ENCODE assay signal across 28 cellular contexts in the genomic region with DNA sequence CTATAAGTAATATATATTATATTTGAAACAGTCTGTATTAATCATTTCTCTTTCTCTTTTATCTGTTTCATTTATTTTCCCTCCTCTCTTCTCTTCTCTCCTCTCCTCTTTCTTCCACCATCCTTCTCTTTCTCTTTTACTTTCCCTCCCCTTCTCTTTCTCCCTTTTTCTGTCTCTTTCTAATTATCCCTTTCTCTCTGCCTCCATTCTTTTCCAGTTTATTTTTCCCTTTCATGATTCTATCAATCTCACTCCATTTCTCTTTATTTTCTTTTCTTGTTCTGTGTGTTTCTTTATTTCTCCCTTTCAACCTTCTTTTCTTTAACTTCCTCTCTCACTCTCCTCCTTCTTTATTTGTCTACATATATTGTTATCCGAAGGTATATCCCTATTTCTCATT.
"Had no signal": no experiment of that assay in that cellular context is flagged by ENCODE, and none has a peak within 500 bp of the region (broad histone marks: within the 10 kb centered on the region; RNA-seq: fewer than 3 reads in every experiment).

No MANE protein-coding gene starts in this region.

- H3K9me3 Mint-ChIP-seq: stimulated activated naive B cell treated with anti-CD40 and anti-IgM and Interleukin-4, amounts not matched to agents 10 μg/mL and 1 μg/mL and 100 μg/mL, for 72 hours; stimulated activated naive CD8-positive, alpha-beta T cell treated with anti-CD3 and anti-CD28 coated beads, Interleukin-15, amount 100 ng/mL, for 72 hours; stimulated activated naive CD8-positive, alpha-beta T cell treated with anti-CD3 and anti-CD28 coated beads, Interleukin-15, Interleukin-2, amounts not matched to agents 100 ng/mL and 50 ng/mL, for 24 hours; type B pancreatic cell had no signal

- H3K4me3 Mint-ChIP-seq: stimulated activated effector memory CD8-positive, alpha-beta T cell treated with anti-CD3 and anti-CD28 coated beads, Interleukin-12 subunit alpha, Interleukin-12 subunit beta, amount 100 ng/mL, for 72 hours; stimulated activated memory B cell treated with anti-CD40 and anti-IgM and Interleukin-4, amounts not matched to agents 10 μg/mL and 1 μg/mL and 100 μg/mL, for 72 hours; stimulated activated naive B cell treated with anti-CD40 and anti-IgM and Interleukin-4, amounts not matched to agents 10 μg/mL and 1 μg/mL and 100 μg/mL, for 72 hours; stimulated activated naive CD8-positive, alpha-beta T cell treated with anti-CD3 and anti-CD28 coated beads, Interleukin-15, amount 100 ng/mL, for 72 hours; stimulated activated naive CD8-positive, alpha-beta T cell treated with anti-CD3 and anti-CD28 coated beads, Interleukin-15, Interleukin-2, amounts not matched to agents 100 ng/mL and 50 ng/mL, for 24 hours; type B pancreatic cell had no signal

- DNase-seq: stimulated activated CD4-positive, alpha-beta T cell treated with anti-CD3 and anti-CD28 coated beads, Interleukin-2, amount 100 ng/mL, for 48 hours; stimulated activated CD4-positive, alpha-beta T cell treated with anti-CD3 and anti-CD28 coated beads, Interleukin-4, amount 100 ng/mL, for 1 hour; stimulated activated CD4-positive, alpha-beta T cell treated with anti-CD3 and anti-CD28 coated beads, Interleukin-4, amount 100 ng/mL, for 24 hours; stimulated activated CD4-positive, alpha-beta T cell treated with anti-CD3 and anti-CD28 coated beads, Interleukin-4, amount 100 ng/mL, for 4 hours; stimulated activated CD8-positive, alpha-beta memory T cell treated with anti-CD3 and anti-CD28 coated beads, Interleukin-4, amount 100 ng/mL, for 48 hours; stimulated activated naive B cell treated with anti-CD40 and anti-IgM and Interleukin-4, amounts not matched to agents 10 μg/mL and 1 μg/mL and 100 μg/mL, for 72 hours; stimulated activated naive CD4-positive, alpha-beta T cell; stimulated activated naive CD4-positive, alpha-beta T cell treated with Interleukin-2 at 50 U/mL for 16 hours; stimulated activated naive CD8-positive, alpha-beta T cell treated with anti-CD3 and anti-CD28 coated beads, Interleukin-15, amount 100 ng/mL, for 72 hours; stimulated activated naive CD8-positive, alpha-beta T cell treated with anti-CD3 and anti-CD28 coated beads, Interleukin-15, Interleukin-2, amounts not matched to agents 100 U/mL and 50 U/mL, for 24 hours; stomach; substantia nigra; testis; thyroid gland; tibial artery; transverse colon; trophoblast cell; upper lobe of left lung; upper lobe of right lung; uterus had no signal

- H3K27ac ChIP-seq: stomach, suprapubic skin, testis, thoracic aorta, thyroid gland, tibial artery, tibial nerve, transverse colon, upper lobe of left lung, upper lobe of right lung, uterus, vagina had no signal

- H3K4me3 ChIP-seq: stomach, suprapubic skin, testis, thoracic aorta, thyroid gland, tibial artery, tibial nerve, transverse colon, upper lobe of left lung, upper lobe of right lung, uterus, vagina had no signal

- ATAC-seq: stimulated activated effector memory CD8-positive, alpha-beta T cell treated with anti-CD3 and anti-CD28 coated beads, Interleukin-12 subunit alpha, Interleukin-12 subunit beta, amount 100 ng/mL, for 72 hours; stimulated activated memory B cell treated with anti-CD40 and anti-IgM and Interleukin-4, amounts not matched to agents 10 μg/mL and 1 μg/mL and 100 μg/mL, for 72 hours; stimulated activated naive B cell treated with anti-CD40 and anti-IgM and Interleukin-4, amounts not matched to agents 10 μg/mL and 1 μg/mL and 100 μg/mL, for 72 hours; stimulated activated naive CD8-positive, alpha-beta T cell treated with anti-CD3 and anti-CD28 coated beads, Interleukin-15, amount 100 ng/mL, for 72 hours; stimulated activated naive CD8-positive, alpha-beta T cell treated with anti-CD3 and anti-CD28 coated beads, Interleukin-15, Interleukin-2, amounts not matched to agents 100 U/mL and 50 U/mL, for 24 hours; upper lobe of right lung had no signal

- H3K36me3 ChIP-seq: stomach, suprapubic skin, thoracic aorta, thyroid gland, tibial artery, tibial nerve, transverse colon, upper lobe of left lung, upper lobe of right lung, uterus, vagina had no signal

- H3K27me3 ChIP-seq: stomach, suprapubic skin, testis, thyroid gland, tibial artery, tibial nerve, transverse colon, upper lobe of left lung, upper lobe of right lung, uterus, vagina had no signal

- H3K9me3 ChIP-seq: stomach, suprapubic skin, testis, thoracic aorta, thyroid gland, tibial artery, tibial nerve, transverse colon, upper lobe of left lung, upper lobe of right lung, uterus, vagina had no signal

- H3K36me3 Mint-ChIP-seq: stimulated activated memory B cell treated with anti-CD40 and anti-IgM and Interleukin-4, amounts not matched to agents 10 μg/mL and 1 μg/mL and 100 μg/mL, for 72 hours; stimulated activated naive B cell treated with anti-CD40 and anti-IgM and Interleukin-4, amounts not matched to agents 10 μg/mL and 1 μg/mL and 100 μg/mL, for 72 hours; type B pancreatic cell had no signal

- H3K4me1 Mint-ChIP-seq: stimulated activated effector memory CD8-positive, alpha-beta T cell treated with anti-CD3 and anti-CD28 coated beads, Interleukin-12 subunit alpha, Interleukin-12 subunit beta, amount 100 ng/mL, for 72 hours; stimulated activated memory B cell treated with anti-CD40 and anti-IgM and Interleukin-4, amounts not matched to agents 10 μg/mL and 1 μg/mL and 100 μg/mL, for 72 hours; stimulated activated naive B cell treated with anti-CD40 and anti-IgM and Interleukin-4, amounts not matched to agents 10 μg/mL and 1 μg/mL and 100 μg/mL, for 72 hours; stimulated activated naive CD8-positive, alpha-beta T cell treated with anti-CD3 and anti-CD28 coated beads, Interleukin-15, amount 100 ng/mL, for 72 hours had no signal

- H3K27me3 Mint-ChIP-seq: stimulated activated memory B cell treated with anti-CD40 and anti-IgM and Interleukin-4, amounts not matched to agents 10 μg/mL and 1 μg/mL and 100 μg/mL, for 72 hours; stimulated activated naive B cell treated with anti-CD40 and anti-IgM and Interleukin-4, amounts not matched to agents 10 μg/mL and 1 μg/mL and 100 μg/mL, for 72 hours; stimulated activated naive CD8-positive, alpha-beta T cell treated with anti-CD3 and anti-CD28 coated beads, Interleukin-15, amount 100 ng/mL, for 72 hours; stimulated activated naive CD8-positive, alpha-beta T cell treated with anti-CD3 and anti-CD28 coated beads, Interleukin-15, Interleukin-2, amounts not matched to agents 100 ng/mL and 50 ng/mL, for 24 hours; type B pancreatic cell had no signal

- H3K4me1 ChIP-seq: stomach, suprapubic skin, testis, thyroid gland, tibial artery, tibial nerve, transverse colon, upper lobe of left lung, upper lobe of right lung, uterus, vagina had no signal

- H3K27ac Mint-ChIP-seq: stimulated activated effector memory CD8-positive, alpha-beta T cell treated with anti-CD3 and anti-CD28 coated beads, Interleukin-12 subunit alpha, Interleukin-12 subunit beta, amount 100 ng/mL, for 72 hours; stimulated activated memory B cell treated with anti-CD40 and anti-IgM and Interleukin-4, amounts not matched to agents 10 μg/mL and 1 μg/mL and 100 μg/mL, for 72 hours; stimulated activated naive B cell treated with anti-CD40 and anti-IgM and Interleukin-4, amounts not matched to agents 10 μg/mL and 1 μg/mL and 100 μg/mL, for 72 hours; stimulated activated naive CD8-positive, alpha-beta T cell treated with anti-CD3 and anti-CD28 coated beads, Interleukin-15, amount 100 ng/mL, for 72 hours; stimulated activated naive CD8-positive, alpha-beta T cell treated with anti-CD3 and anti-CD28 coated beads, Interleukin-15, Interleukin-2, amounts not matched to agents 100 ng/mL and 50 ng/mL, for 24 hours; type B pancreatic cell had no signal
